ENCODE assay signal across 1 cellular context in genomic region chr1:11272842-11273594, GRCh38.
TF ChIP-seq lines count a peak whose summit lies in the region.

A gene with protein sequence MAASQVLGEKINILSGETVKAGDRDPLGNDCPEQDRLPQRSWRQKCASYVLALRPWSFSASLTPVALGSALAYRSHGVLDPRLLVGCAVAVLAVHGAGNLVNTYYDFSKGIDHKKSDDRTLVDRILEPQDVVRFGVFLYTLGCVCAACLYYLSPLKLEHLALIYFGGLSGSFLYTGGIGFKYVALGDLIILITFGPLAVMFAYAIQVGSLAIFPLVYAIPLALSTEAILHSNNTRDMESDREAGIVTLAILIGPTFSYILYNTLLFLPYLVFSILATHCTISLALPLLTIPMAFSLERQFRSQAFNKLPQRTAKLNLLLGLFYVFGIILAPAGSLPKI (plus strand): TSS chr1:11273198. CDS start chr1:11273532, 334 bp downstream.

TF ChIP-seq in K562, 482 proteins besides CTCF, POLR2A, EP300 and RAD21 (continued from another document and continues in another):
- TF ChIP-seq, protein P1, sequence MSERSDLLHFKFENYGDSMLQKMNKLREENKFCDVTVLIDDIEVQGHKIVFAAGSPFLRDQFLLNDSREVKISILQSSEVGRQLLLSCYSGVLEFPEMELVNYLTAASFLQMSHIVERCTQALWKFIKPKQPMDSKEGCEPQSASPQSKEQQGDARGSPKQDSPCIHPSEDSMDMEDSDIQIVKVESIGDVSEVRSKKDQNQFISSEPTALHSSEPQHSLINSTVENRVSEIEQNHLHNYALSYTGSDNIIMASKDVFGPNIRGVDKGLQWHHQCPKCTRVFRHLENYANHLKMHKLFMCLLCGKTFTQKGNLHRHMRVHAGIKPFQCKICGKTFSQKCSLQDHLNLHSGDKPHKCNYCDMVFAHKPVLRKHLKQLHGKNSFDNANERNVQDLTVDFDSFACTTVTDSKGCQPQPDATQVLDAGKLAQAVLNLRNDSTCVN (CRISPR knock-in tag; IDR thresholded peaks at IDR 0.05): no peak
- TF ChIP-seq PML (IDR thresholded peaks at IDR 0.05; ENCODE audit: low read length) (peak; percentile 61; the same call in 1 of the 2 replicates), RNF219 (CRISPR knock-in tag; IDR thresholded peaks at IDR 0.05) (no peak), KHSRP (IDR thresholded peaks at IDR 0.05) (no peak), DACH1 (IDR thresholded peaks at IDR 0.05; ENCODE audit: partially characterized antibody) (no peak), TEAD1 (CRISPR knock-in tag; IDR thresholded peaks at IDR 0.05) (peak; percentile 17 to 59; a peak in 1 of 4 replicates), C11orf30 (IDR thresholded peaks at IDR 0.05; ENCODE audit: low read depth) (peak; percentile 99), ID3 (CRISPR knock-in tag; IDR thresholded peaks at IDR 0.05) (no peak), ID3 (tag; IDR thresholded peaks at IDR 0.05) (peak; percentile 85), HMBOX1 (IDR thresholded peaks at IDR 0.05) (no peak), ZBTB11 (CRISPR knock-in tag; IDR thresholded peaks at IDR 0.05) (peak in 2 of 3 experiments; percentile 92 to 99; a peak in 5 of 6 replicates), HMGXB4 (CRISPR knock-in tag; IDR thresholded peaks at IDR 0.05) (no peak), RCOR1 (IDR thresholded peaks at IDR 0.05; ENCODE audit: borderline replicate concordance in 1 of 2, low read depth in 2 of 2, low read length in 2 of 2) (peak in 1 of 2 experiments; percentile 30; a peak in 1 of 4 replicates), TGIF2 (CRISPR knock-in tag; IDR thresholded peaks at IDR 0.05) (0 out of 2 replicates have a peak, but pooled peaks have one; percentile 22), EP400 (IDR thresholded peaks at IDR 0.05) (peak; percentile 99), ETV1 (tag; conservative IDR thresholded peaks at IDR 0.05; ENCODE audit: low read depth) (peak; percentile 83), HDAC2 (IDR thresholded peaks at IDR 0.05) (peak; percentile 91), MAFK (IDR thresholded peaks at IDR 0.05; ENCODE audit: low read length) (no peak), KLF16 (IDR thresholded peaks at IDR 0.05) (no peak), CHD2 (IDR thresholded peaks at IDR 0.05; ENCODE audit: low read depth, low read length) (0 out of 2 replicates have a peak, but pooled peaks have one; percentile 30), PREB (CRISPR knock-in tag; IDR thresholded peaks at IDR 0.05) (no peak), ZNF239 (CRISPR knock-in tag; IDR thresholded peaks at IDR 0.05) (no peak), NONO (IDR thresholded peaks at IDR 0.05; ENCODE audit: low read depth in 2 of 2, low read length in 1 of 2) (peak; percentile 87 to 91), VEZF1 (CRISPR knock-in tag; IDR thresholded peaks at IDR 0.05) (peak; percentile 94), TAL1 (IDR thresholded peaks at IDR 0.05) (0 out of 2 replicates have a peak, but pooled peaks have one; percentile 10)
- TF ChIP-seq, protein P2, sequence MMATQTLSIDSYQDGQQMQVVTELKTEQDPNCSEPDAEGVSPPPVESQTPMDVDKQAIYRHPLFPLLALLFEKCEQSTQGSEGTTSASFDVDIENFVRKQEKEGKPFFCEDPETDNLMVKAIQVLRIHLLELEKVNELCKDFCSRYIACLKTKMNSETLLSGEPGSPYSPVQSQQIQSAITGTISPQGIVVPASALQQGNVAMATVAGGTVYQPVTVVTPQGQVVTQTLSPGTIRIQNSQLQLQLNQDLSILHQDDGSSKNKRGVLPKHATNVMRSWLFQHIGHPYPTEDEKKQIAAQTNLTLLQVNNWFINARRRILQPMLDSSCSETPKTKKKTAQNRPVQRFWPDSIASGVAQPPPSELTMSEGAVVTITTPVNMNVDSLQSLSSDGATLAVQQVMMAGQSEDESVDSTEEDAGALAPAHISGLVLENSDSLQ (IDR thresholded peaks at IDR 0.05): no peak
- TF ChIP-seq, protein P3, sequence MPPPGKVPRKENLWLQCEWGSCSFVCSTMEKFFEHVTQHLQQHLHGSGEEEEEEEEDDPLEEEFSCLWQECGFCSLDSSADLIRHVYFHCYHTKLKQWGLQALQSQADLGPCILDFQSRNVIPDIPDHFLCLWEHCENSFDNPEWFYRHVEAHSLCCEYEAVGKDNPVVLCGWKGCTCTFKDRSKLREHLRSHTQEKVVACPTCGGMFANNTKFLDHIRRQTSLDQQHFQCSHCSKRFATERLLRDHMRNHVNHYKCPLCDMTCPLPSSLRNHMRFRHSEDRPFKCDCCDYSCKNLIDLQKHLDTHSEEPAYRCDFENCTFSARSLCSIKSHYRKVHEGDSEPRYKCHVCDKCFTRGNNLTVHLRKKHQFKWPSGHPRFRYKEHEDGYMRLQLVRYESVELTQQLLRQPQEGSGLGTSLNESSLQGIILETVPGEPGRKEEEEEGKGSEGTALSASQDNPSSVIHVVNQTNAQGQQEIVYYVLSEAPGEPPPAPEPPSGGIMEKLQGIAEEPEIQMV (tag; conservative IDR thresholded peaks at IDR 0.05; ENCODE audit: low read depth): no peak
- TF ChIP-seq, protein P4, sequence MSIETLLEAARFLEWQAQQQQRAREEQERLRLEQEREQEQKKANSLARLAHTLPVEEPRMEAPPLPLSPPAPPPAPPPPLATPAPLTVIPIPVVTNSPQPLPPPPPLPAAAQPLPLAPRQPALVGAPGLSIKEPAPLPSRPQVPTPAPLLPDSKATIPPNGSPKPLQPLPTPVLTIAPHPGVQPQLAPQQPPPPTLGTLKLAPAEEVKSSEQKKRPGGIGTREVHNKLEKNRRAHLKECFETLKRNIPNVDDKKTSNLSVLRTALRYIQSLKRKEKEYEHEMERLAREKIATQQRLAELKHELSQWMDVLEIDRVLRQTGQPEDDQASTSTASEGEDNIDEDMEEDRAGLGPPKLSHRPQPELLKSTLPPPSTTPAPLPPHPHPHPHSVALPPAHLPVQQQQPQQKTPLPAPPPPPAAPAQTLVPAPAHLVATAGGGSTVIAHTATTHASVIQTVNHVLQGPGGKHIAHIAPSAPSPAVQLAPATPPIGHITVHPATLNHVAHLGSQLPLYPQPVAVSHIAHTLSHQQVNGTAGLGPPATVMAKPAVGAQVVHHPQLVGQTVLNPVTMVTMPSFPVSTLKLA (conservative IDR thresholded peaks at IDR 0.05): peak; percentile 99 to 100
- TF ChIP-seq, protein P5, sequence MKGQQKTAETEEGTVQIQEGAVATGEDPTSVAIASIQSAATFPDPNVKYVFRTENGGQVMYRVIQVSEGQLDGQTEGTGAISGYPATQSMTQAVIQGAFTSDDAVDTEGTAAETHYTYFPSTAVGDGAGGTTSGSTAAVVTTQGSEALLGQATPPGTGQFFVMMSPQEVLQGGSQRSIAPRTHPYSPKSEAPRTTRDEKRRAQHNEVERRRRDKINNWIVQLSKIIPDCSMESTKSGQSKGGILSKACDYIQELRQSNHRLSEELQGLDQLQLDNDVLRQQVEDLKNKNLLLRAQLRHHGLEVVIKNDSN (CRISPR knock-in tag; IDR thresholded peaks at IDR 0.05): 0 out of 2 replicates have a peak, but pooled peaks have one; percentile 62
- TF ChIP-seq, protein P6, sequence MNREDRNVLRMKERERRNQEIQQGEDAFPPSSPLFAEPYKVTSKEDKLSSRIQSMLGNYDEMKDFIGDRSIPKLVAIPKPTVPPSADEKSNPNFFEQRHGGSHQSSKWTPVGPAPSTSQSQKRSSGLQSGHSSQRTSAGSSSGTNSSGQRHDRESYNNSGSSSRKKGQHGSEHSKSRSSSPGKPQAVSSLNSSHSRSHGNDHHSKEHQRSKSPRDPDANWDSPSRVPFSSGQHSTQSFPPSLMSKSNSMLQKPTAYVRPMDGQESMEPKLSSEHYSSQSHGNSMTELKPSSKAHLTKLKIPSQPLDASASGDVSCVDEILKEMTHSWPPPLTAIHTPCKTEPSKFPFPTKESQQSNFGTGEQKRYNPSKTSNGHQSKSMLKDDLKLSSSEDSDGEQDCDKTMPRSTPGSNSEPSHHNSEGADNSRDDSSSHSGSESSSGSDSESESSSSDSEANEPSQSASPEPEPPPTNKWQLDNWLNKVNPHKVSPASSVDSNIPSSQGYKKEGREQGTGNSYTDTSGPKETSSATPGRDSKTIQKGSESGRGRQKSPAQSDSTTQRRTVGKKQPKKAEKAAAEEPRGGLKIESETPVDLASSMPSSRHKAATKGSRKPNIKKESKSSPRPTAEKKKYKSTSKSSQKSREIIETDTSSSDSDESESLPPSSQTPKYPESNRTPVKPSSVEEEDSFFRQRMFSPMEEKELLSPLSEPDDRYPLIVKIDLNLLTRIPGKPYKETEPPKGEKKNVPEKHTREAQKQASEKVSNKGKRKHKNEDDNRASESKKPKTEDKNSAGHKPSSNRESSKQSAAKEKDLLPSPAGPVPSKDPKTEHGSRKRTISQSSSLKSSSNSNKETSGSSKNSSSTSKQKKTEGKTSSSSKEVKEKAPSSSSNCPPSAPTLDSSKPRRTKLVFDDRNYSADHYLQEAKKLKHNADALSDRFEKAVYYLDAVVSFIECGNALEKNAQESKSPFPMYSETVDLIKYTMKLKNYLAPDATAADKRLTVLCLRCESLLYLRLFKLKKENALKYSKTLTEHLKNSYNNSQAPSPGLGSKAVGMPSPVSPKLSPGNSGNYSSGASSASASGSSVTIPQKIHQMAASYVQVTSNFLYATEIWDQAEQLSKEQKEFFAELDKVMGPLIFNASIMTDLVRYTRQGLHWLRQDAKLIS (CRISPR knock-in tag; IDR thresholded peaks at IDR 0.05): peak; percentile 92
